Comparison of ENCODE assay signal across 18 cellular contexts in genomic region chr12:95077341-95077740, GRCh38. TPM values are rescaled to one million over a fixed set of nuclear protein-coding genes. Genes with fewer than 3 reads are reported as not detected.
DNase-seq lines count a peak whose midpoint lies in the region; ATAC-seq and TF ChIP-seq lines count a peak whose summit lies in the region.
"Had no signal": no experiment of that assay in that cellular context is flagged by ENCODE, and none has a peak within 500 bp of the region (broad histone marks: within the 10 kb centered on the region; RNA-seq: fewer than 3 reads in every experiment).

No MANE protein-coding gene starts in this region.

- no peak overlapping the region for H2AFZ ChIP-seq in hepatocyte
- H2AFZ ChIP-seq: GM23248 had no signal

- H3K4me1 ChIP-seq in gastroesophageal sphincter (peaks cover 0 to 30% (median 8%) of the 10 kb centered on the region in 3 donors), thyroid gland (peaks cover 2 to 10% of the 10 kb centered on the region in 2 donors), hepatocyte (ENCODE audit: insufficient read depth) (no peaks in the 10 kb centered on the region)
- H3K4me1 ChIP-seq: SJCRH30 had no signal

- no peak overlapping the region for H3K4me2 ChIP-seq in hepatocyte
- H3K4me2 ChIP-seq: KMS-11 had no signal

- H3K4me3 Mint-ChIP-seq in endothelial cell (ENCODE audit: unreplicated experiment): peak overlapping the region; percentile 7

- peaks cover 4% of the 10 kb centered on the region for H3K27me3 Mint-ChIP-seq in endothelial cell (ENCODE audit: unreplicated experiment)

- DNase-seq in MG63: peak; percentile 19
- DNase-seq in endothelial cell (ENCODE audit: low spot score): no peak
- DNase-seq in thyroid gland: peak; percentile 14 to 50
- DNase-seq in NCI-H526 (lab: John Stamatoyannopoulos, UW): no peak
- DNase-seq in hepatocyte (ENCODE audit: low spot score): no peak
- DNase-seq in sciatic nerve (ENCODE audit: low spot score): no peak
- DNase-seq: CD4-positive, CD25-positive, alpha-beta regulatory T cell; DMS79; HCEC 1CT; NCI-H1105; NCI-H2081; NCI-H2171 treated with DMSO at 0.1 percent for 48 hours; NCI-H524 treated with DMSO at 0.1 percent for 48 hours; Peyer's patch; SJCRH30 had no signal

- peaks cover 5% of the 10 kb centered on the region for H3K36me3 Mint-ChIP-seq in endothelial cell (ENCODE audit: low read depth, unreplicated experiment)
- H3K36me3 Mint-ChIP-seq: CD4-positive, CD25-positive, alpha-beta regulatory T cell had no signal

- H3K9me3 ChIP-seq in MG63 (no peaks in the 10 kb centered on the region), gastroesophageal sphincter (no peaks in the 10 kb centered on the region), thyroid gland (no peaks in the 10 kb centered on the region), hepatocyte (ENCODE audit: low read depth) (no peaks in the 10 kb centered on the region)
- H3K9me3 ChIP-seq: Peyer's patch, SJCRH30 had no signal

- H3K27me3 ChIP-seq in MG63 (no peaks in the 10 kb centered on the region), gastroesophageal sphincter (no peaks in the 10 kb centered on the region), thyroid gland (no peaks in the 10 kb centered on the region), hepatocyte (no peaks in the 10 kb centered on the region)
- H3K27me3 ChIP-seq: Peyer's patch, SJCRH30 had no signal

- H3K4me1 Mint-ChIP-seq in endothelial cell (ENCODE audit: unreplicated experiment): peaks cover 26% of the 10 kb centered on the region

- peak overlapping the region; percentile 98 for H3K27ac Mint-ChIP-seq in endothelial cell (ENCODE audit: unreplicated experiment)
- H3K27ac Mint-ChIP-seq: CD4-positive, CD25-positive, alpha-beta regulatory T cell had no signal

- TF ChIP-seq EP300 in gastroesophageal sphincter (IDR thresholded peaks at IDR 0.05): no peak

- ATAC-seq in gastroesophageal sphincter (no peak), sciatic nerve (no peak)

- TF ChIP-seq CTCF in endothelial cell (IDR thresholded peaks at IDR 0.05; ENCODE audit: unreplicated experiment) (no peak), gastroesophageal sphincter (IDR thresholded peaks at IDR 0.05) (no peak), thyroid gland (IDR thresholded peaks at IDR 0.05) (no peak), hepatocyte (IDR thresholded peaks at IDR 0.05; ENCODE audit: poor library complexity) (no peak)

- 82 to 100% methylated on average over 1 to 4 of the region's 4 CpGs for WGBS in gastroesophageal sphincter (ENCODE audit: low coverage in 1 of 2), 2 donors
- WGBS in thyroid gland, 2 donors: 41 to 44% methylated on average over 4 of the region's 4 CpGs
- 92% methylated on average over 4 of the region's 4 CpGs for WGBS in hepatocyte (ENCODE audit: low lambda C conversion rate, missing lambda C conversion rate)

- intact Hi-C loops in thyroid gland (cut with DNase I) (no loop called here), sciatic nerve (cut with DNase I) (no loop called here)

- no peak for TF ChIP-seq POLR2A in gastroesophageal sphincter (IDR thresholded peaks at IDR 0.05)
- TF ChIP-seq POLR2A in thyroid gland (IDR thresholded peaks at IDR 0.05): no peak

- no peaks in the 10 kb centered on the region for H4K20me1 ChIP-seq in hepatocyte (ENCODE audit: insufficient read depth, poor library complexity, severe bottlenecking)

- H3K4me3 ChIP-seq in MG63 (no peak overlapping the region), gastroesophageal sphincter (no peak overlapping the region), thyroid gland (replicated peaks in 1 of 3) (no peak overlapping the region), hepatocyte (no peak overlapping the region)
- H3K4me3 ChIP-seq: GM23248, Peyer's patch, SJCRH30 had no signal

- no peaks in the 10 kb centered on the region for H3K79me2 ChIP-seq in hepatocyte

- no peaks in the 10 kb centered on the region for H3K9me3 Mint-ChIP-seq in endothelial cell (ENCODE audit: unreplicated experiment)
- H3K9me3 Mint-ChIP-seq: CD4-positive, CD25-positive, alpha-beta regulatory T cell had no signal

- H3K27ac ChIP-seq in gastroesophageal sphincter (peak overlapping the region in 3 of 4 donors; percentile 5 to 46 (median 41)), thyroid gland (peak overlapping the region; percentile 5 to 70 (median 33)), hepatocyte (no peak overlapping the region)
- H3K27ac ChIP-seq: GM23248, KMS-11, Peyer's patch, SJCRH30 had no signal

- no peaks in the 10 kb centered on the region; the same call in 1 of the 2 replicates for H3K36me3 ChIP-seq in MG63
- no peaks in the 10 kb centered on the region for H3K36me3 ChIP-seq in gastroesophageal sphincter
- no peaks in the 10 kb centered on the region for H3K36me3 ChIP-seq in thyroid gland
- H3K36me3 ChIP-seq in hepatocyte (replicated peaks; ENCODE audit: insufficient read depth, low read depth): no peaks in the 10 kb centered on the region
- H3K36me3 ChIP-seq: Peyer's patch, SJCRH30 had no signal

- H3K9me2 ChIP-seq in hepatocyte (replicated peaks; ENCODE audit: insufficient read depth): no peaks in the 10 kb centered on the region

RNA-seq across cellular contexts. Expression of gene NR2C1, which starts 3.9 kb away (rescaled TPM):
- total RNA-seq in MG63 (2014; rRNA removed; shearing (Covaris generic); ENCODE audit: low replicate concordance): 7.6 and 15.7 TPM in 2 replicates
- 70.2 TPM for total RNA-seq in endothelial cell (ENCODE audit: unreplicated experiment)
- 10 to 100 TPM; 29.0 to 70.8 (median 45.1) TPM for total RNA-seq in gastroesophageal sphincter
- total RNA-seq in thyroid gland: 100 to 1,000 TPM in 2 of 4 donors, 10 to 100 TPM in 2; 69.6 to 248 (median 103) TPM
- total RNA-seq in hepatocyte: 32.9 and 40.6 TPM in 2 replicates
- polyA plus RNA-seq in hepatocyte: 28.4 and 29.7 TPM in 2 replicates
- total RNA-seq in sciatic nerve: 49.2 TPM

Comparison
In these comparisons a context has a peak if more than half of its experiments do, and no peak if none do; other contexts are left out.
1. DNase-seq: peak in MG63 (single experiment) and thyroid gland (2 of 2); none in endothelial cell (single experiment), NCI-H526 (0 of 2), hepatocyte (single experiment) and sciatic nerve (single experiment).